ENCODE assay signal across 8 cellular contexts in the genomic region with DNA sequence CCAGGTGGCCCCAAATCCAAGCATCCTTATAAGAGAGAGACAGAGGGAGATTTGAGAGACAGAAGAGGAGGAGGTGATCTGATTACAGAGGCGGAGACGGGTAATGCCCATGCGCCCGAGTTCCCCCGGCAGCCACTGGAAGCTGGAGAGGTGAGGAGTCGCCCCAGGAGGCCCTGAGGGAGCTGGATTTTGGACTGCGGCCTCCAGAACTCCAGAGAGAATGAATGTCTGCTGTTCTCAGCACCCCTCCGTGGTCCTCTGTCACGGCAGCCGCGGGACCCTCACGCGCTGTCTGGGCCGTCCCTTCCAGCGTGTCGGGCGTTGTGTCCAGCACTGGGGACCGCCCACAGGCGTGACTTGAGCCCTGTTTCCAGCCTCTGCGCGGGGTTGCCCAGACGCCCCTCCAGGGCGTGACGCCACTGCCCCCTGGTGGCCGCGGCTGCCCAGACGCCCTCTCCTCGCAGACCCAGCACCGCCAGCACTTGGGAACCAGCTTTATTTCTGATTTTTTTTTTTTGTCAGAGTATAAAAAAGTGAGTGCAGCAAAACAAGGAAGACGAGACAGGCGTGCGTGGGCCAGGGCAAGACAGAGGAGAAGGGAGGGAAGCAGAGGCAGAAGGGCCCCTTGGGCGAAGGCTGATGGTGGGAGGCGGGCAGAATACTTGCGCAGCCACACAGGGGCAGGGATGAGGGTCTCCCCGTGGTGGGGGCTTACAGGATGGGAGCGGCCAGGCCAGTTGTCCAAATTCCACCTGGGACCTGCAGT. TPM values are rescaled to one million over a fixed set of nuclear protein-coding genes. Genes with fewer than 3 reads are reported as not detected.
DNase-seq lines count a peak whose midpoint lies in the region; ATAC-seq and TF ChIP-seq lines count a peak whose summit lies in the region.

No MANE protein-coding gene starts in this region.

- H3K27ac ChIP-seq in CD4-positive, CD25-positive, alpha-beta regulatory T cell (ENCODE audit: insufficient read depth, low read length, poor library complexity, severe bottlenecking): peak overlapping the region; percentile 17
- peak overlapping the region; percentile 31; the same call in 1 of the 2 replicates for H3K27ac ChIP-seq in HCT116 (ENCODE audit: low read depth, low read length)
- H3K27ac ChIP-seq in coronary artery: peak overlapping the region in 1 of 2 donors; percentile 50

- no peak overlapping the region for H3K4me3 ChIP-seq in CD4-positive, CD25-positive, alpha-beta regulatory T cell (ENCODE audit: low read depth, low read length)
- peak overlapping the region; percentile 43 to 55 for H3K4me3 ChIP-seq in HCT116 (replicated peaks in 1 of 2; ENCODE audit: low read depth in 1 of 2, low read length in 2 of 2)
- H3K4me3 ChIP-seq in coronary artery: peak overlapping the region; percentile 65

- H3K4me2 ChIP-seq in HCT116 (ENCODE audit: low read length): peak overlapping the region; percentile 94

- POLR2A ChIA-PET in HCT116 (lab: Charles Lee): interaction anchor here (0.6 to 1.1 kb wide), 5 partner anchors 35 to 435 kb away, joined by 3 to 4 read pairs (median 3); a partner anchor contains a TSS

- no TSS peak for BruUV-seq in HCT116 (replicated peaks; lab: Mats Ljungman, UMichigan)

- CTCF ChIA-PET in HCT116 (lab: Charles Lee): interaction anchor here (0.6 to 2.1 kb wide), 13 partner anchors 16 to 751 kb away, joined by 3 to 30 read pairs (median 5); a partner anchor contains a TSS

- intact Hi-C loops in HCT116 (cut with micrococcal nuclease) (loop anchor here (1.0 to 10.0 kb wide), 5 partner anchors 65 to 435 kb away; a partner anchor contains a TSS), left colon (cut with DNase I, micrococcal nuclease) (loop anchor here (5.0 to 10.0 kb wide), 3 partner anchors 69 to 439 kb away; a partner anchor contains a TSS)
- intact Hi-C loops in activated CD4-positive, alpha-beta T cell treated with anti-CD3 and anti-CD28 coated beads, Interleukin-2, amount 10 ng/mL, durations not matched to agents 24 days and 14 days (cut with micrococcal nuclease): loop anchor here (10.0 kb wide), 1 partner anchor 239 kb away; a partner anchor contains a TSS

- no peaks in the 10 kb centered on the region for H3K9me2 ChIP-seq in HCT116 (ENCODE audit: insufficient read depth)

- peaks cover 11% of the 10 kb centered on the region for H3K36me3 Mint-ChIP-seq in CD4-positive, CD25-positive, alpha-beta regulatory T cell
- peaks cover 32% of the 10 kb centered on the region for H3K36me3 Mint-ChIP-seq in activated CD4-positive, alpha-beta T cell treated with anti-CD3 and anti-CD28 coated beads, Interleukin-2, amount 10 ng/mL, durations not matched to agents 24 days and 14 days (ENCODE audit: low read depth)

- peaks cover 0 to 50% (median 27%) of the 10 kb centered on the region in 4 donors for H3K4me1 Mint-ChIP-seq in CD4-positive, CD25-positive, alpha-beta regulatory T cell
- peaks cover 44% of the 10 kb centered on the region for H3K4me1 Mint-ChIP-seq in activated CD4-positive, alpha-beta T cell treated with anti-CD3 and anti-CD28 coated beads, Interleukin-2, amount 10 ng/mL, durations not matched to agents 24 days and 14 days

- H3K27ac Mint-ChIP-seq in CD4-positive, CD25-positive, alpha-beta regulatory T cell: peak overlapping the region in 2 of 3 donors; percentile 51 to 93
- peak overlapping the region; percentile 4 for H3K27ac Mint-ChIP-seq in activated CD4-positive, alpha-beta T cell treated with anti-CD3 and anti-CD28 coated beads, Interleukin-2, amount 10 ng/mL, durations not matched to agents 24 days and 14 days

- peak overlapping the region in 3 of 4 donors; percentile 15 to 83 (median 79) for H3K4me3 Mint-ChIP-seq in CD4-positive, CD25-positive, alpha-beta regulatory T cell
- H3K4me3 Mint-ChIP-seq in activated CD4-positive, alpha-beta T cell treated with anti-CD3 and anti-CD28 coated beads, Interleukin-2, amount 10 ng/mL, durations not matched to agents 24 days and 14 days: no peak overlapping the region

- H3K27me3 ChIP-seq in CD4-positive, CD25-positive, alpha-beta regulatory T cell (ENCODE audit: control insufficient read depth, insufficient read depth, low read length): no peaks in the 10 kb centered on the region
- H3K27me3 ChIP-seq in HCT116 (ENCODE audit: insufficient read depth, low read length): no peaks in the 10 kb centered on the region

- no peaks in the 10 kb centered on the region for H4K20me1 ChIP-seq in HCT116 (ENCODE audit: insufficient read depth)

- no peak for TF ChIP-seq RAD21 in HCT116 (IDR thresholded peaks at IDR 0.05; ENCODE audit: low read depth)

- H3K9ac ChIP-seq in HCT116 (ENCODE audit: low read length): peak overlapping the region; percentile 62

- no peak for TF ChIP-seq POLR2A in HCT116 (IDR thresholded peaks at IDR 0.05; ENCODE audit: borderline replicate concordance, extremely low read depth, insufficient read depth, insufficient read length)

- peak; percentile 67 to 76 (median 71) for DNase-seq in CD4-positive, CD25-positive, alpha-beta regulatory T cell
- peak; percentile 62 for DNase-seq in HCT116 (ENCODE audit: low read depth, low spot score)
- peak; percentile 83 for DNase-seq in NCI-H460 (ENCODE audit: extremely low read depth, low read depth)
- DNase-seq in activated CD4-positive, alpha-beta T cell treated with anti-CD3 and anti-CD28 coated beads, Interleukin-2, amount 10 ng/mL, durations not matched to agents 24 days and 14 days: peak; percentile 94
- DNase-seq in coronary artery (ENCODE audit: low spot score): peak; percentile 90
- DNase-seq in left colon: peak; percentile 79 to 90
- peak; percentile 70 for DNase-seq in stimulated activated CD4-positive, alpha-beta T cell treated with anti-CD3 and anti-CD28 coated beads, Interleukin-1b, Interleukin-23, amount 100 ng/mL, for 48 hours

- no peaks in the 10 kb centered on the region for H3K9me3 Mint-ChIP-seq in CD4-positive, CD25-positive, alpha-beta regulatory T cell
- H3K9me3 Mint-ChIP-seq in activated CD4-positive, alpha-beta T cell treated with anti-CD3 and anti-CD28 coated beads, Interleukin-2, amount 10 ng/mL, durations not matched to agents 24 days and 14 days: no peaks in the 10 kb centered on the region

- H3K4me1 ChIP-seq in CD4-positive, CD25-positive, alpha-beta regulatory T cell (ENCODE audit: control insufficient read depth, insufficient read depth, low read length, poor library complexity, severe bottlenecking): peaks cover 37% of the 10 kb centered on the region
- peaks cover 20 to 48% of the 10 kb centered on the region in 2 experiments for H3K4me1 ChIP-seq in HCT116 (ENCODE audit: control insufficient read depth in 1 of 2, insufficient read depth in 2 of 2, low read length in 2 of 2)

- peak; percentile 42 to 46 for ATAC-seq in CD4-positive, CD25-positive, alpha-beta regulatory T cell (ENCODE audit: low read depth in 2 of 2)
- ATAC-seq in HCT116 (peak; percentile 85), left colon (peak; percentile 81), GM19324 (IDR thresholded peaks at IDR 0.05; ENCODE audit: low FRiP score, unreplicated experiment) (no peak)

- no peaks in the 10 kb centered on the region for H3K27me3 Mint-ChIP-seq in CD4-positive, CD25-positive, alpha-beta regulatory T cell
- H3K27me3 Mint-ChIP-seq in activated CD4-positive, alpha-beta T cell treated with anti-CD3 and anti-CD28 coated beads, Interleukin-2, amount 10 ng/mL, durations not matched to agents 24 days and 14 days: no peaks in the 10 kb centered on the region

- H2AFZ ChIP-seq in HCT116 (ENCODE audit: low read depth, low read length, poor library complexity, severe bottlenecking): no peak overlapping the region

- no peaks in the 10 kb centered on the region for H3K9me3 ChIP-seq in CD4-positive, CD25-positive, alpha-beta regulatory T cell (ENCODE audit: control insufficient read depth in 2 of 2, low read length in 2 of 2)
- H3K9me3 ChIP-seq in HCT116 (ENCODE audit: control insufficient read depth in 1 of 2, insufficient read depth in 1 of 2, low read depth in 1 of 2, low read length in 2 of 2): no peaks in the 10 kb centered on the region

- TF ChIP-seq CTCF in HCT116 (IDR thresholded peaks at IDR 0.05 in 2 of 3, conservative IDR thresholded peaks at IDR 0.05 in 1 of 3; ENCODE audit: borderline replicate concordance in 1 of 3, insufficient read depth in 1 of 3, low read depth in 2 of 3, low read length in 2 of 3) (peak in 2 of 3 experiments; percentile 95 to 97; a peak in 4 of 6 replicates), coronary artery (IDR thresholded peaks at IDR 0.05) (peak; percentile 98)

- H3K36me3 ChIP-seq in CD4-positive, CD25-positive, alpha-beta regulatory T cell (ENCODE audit: control insufficient read depth, insufficient read depth, low read length): peaks cover 12% of the 10 kb centered on the region
- H3K36me3 ChIP-seq in HCT116 (ENCODE audit: control insufficient read depth in 1 of 2, insufficient read depth in 2 of 2, low read length in 2 of 2): no peaks in the 10 kb centered on the region

- RAD21 ChIA-PET in HCT116 (lab: Charles Lee; ENCODE audit: low non-redundant PET in 1 of 2, low total read pairs in 2 of 2, uncharacterized antibody in 2 of 2, unreplicated experiment in 2 of 2): interaction anchor here (0.6 to 1.2 kb wide), 5 partner anchors 18 to 478 kb away, joined by 3 to 4 read pairs (median 3); a partner anchor contains a TSS

- no peaks in the 10 kb centered on the region for H3K79me2 ChIP-seq in HCT116 (ENCODE audit: insufficient read depth, low read length)

RNA-seq across cellular contexts. Expression of a gene that starts 4.1 kb away (rescaled TPM):
- 21.2 TPM for total RNA-seq in CD4-positive, CD25-positive, alpha-beta regulatory T cell
- polyA plus RNA-seq in CD4-positive, CD25-positive, alpha-beta regulatory T cell: under 1 TPM; 0.41 to 0.47 (median 0.45) TPM
- total RNA-seq in HCT116 (2021; ENCODE audit: unreplicated experiment) (10.3 TPM), left colon (1 to 10 TPM; 1.3 to 2.9 TPM)
- polyA plus RNA-seq in HCT116 (2012): 5.6 and 6.2 TPM in 2 replicates
- total RNA-seq in NCI-H460 (2014; rRNA removed; shearing (Covaris generic)): 6.6 and 6.9 TPM in 2 replicates
- 34.6 and 46.0 TPM in 2 replicates for polyA plus RNA-seq in NCI-H460 (2014; cell fraction: nucleus; rRNA removed)
- total RNA-seq in activated CD4-positive, alpha-beta T cell treated with anti-CD3 and anti-CD28 coated beads, Interleukin-2, amount 10 ng/mL, durations not matched to agents 24 days and 14 days: 26.0 and 26.9 TPM in 2 replicates

RNA-seq across cellular contexts. Expression of a gene that starts 5.6 kb away (rescaled TPM):
- total RNA-seq in CD4-positive, CD25-positive, alpha-beta regulatory T cell: 14.3 TPM
- 1 to 10 TPM; 5.9 to 8.3 (median 7.2) TPM for polyA plus RNA-seq in CD4-positive, CD25-positive, alpha-beta regulatory T cell
- total RNA-seq in HCT116 (2021; ENCODE audit: unreplicated experiment) (4.2 TPM), left colon (1 to 10 TPM; 5.8 to 9.5 TPM)
- polyA plus RNA-seq in HCT116 (2012): 3.1 and 3.9 TPM in 2 replicates
- total RNA-seq in NCI-H460 (2014; rRNA removed; shearing (Covaris generic)): 2.6 and 3.6 TPM in 2 replicates
- polyA plus RNA-seq in NCI-H460 (2014; cell fraction: nucleus; rRNA removed): 26.0 and 30.0 TPM in 2 replicates
- 34.4 and 37.5 TPM in 2 replicates for total RNA-seq in activated CD4-positive, alpha-beta T cell treated with anti-CD3 and anti-CD28 coated beads, Interleukin-2, amount 10 ng/mL, durations not matched to agents 24 days and 14 days

RNA-seq across cellular contexts. Expression of a gene that starts 7.1 kb away (rescaled TPM):
- 61.8 TPM for total RNA-seq in CD4-positive, CD25-positive, alpha-beta regulatory T cell
- polyA plus RNA-seq in CD4-positive, CD25-positive, alpha-beta regulatory T cell: 10 to 100 TPM; 76.8 to 85.3 (median 80.1) TPM
- 74.9 TPM for total RNA-seq in HCT116 (2021; ENCODE audit: unreplicated experiment)
- polyA plus RNA-seq in HCT116 (2012): 70.4 and 75.7 TPM in 2 replicates
- total RNA-seq in NCI-H460 (2014; rRNA removed; shearing (Covaris generic)): 45.1 and 47.9 TPM in 2 replicates
- 67.3 and 71.2 TPM in 2 replicates for polyA plus RNA-seq in NCI-H460 (2014; cell fraction: nucleus; rRNA removed)
- total RNA-seq in activated CD4-positive, alpha-beta T cell treated with anti-CD3 and anti-CD28 coated beads, Interleukin-2, amount 10 ng/mL, durations not matched to agents 24 days and 14 days: 79.5 and 81.3 TPM in 2 replicates
- total RNA-seq in left colon: 10 to 100 TPM; 51.7 to 51.8 TPM

RNA-seq across cellular contexts. Expression of a gene that starts 17.6 kb away (rescaled TPM):
- total RNA-seq in CD4-positive, CD25-positive, alpha-beta regulatory T cell: 43.0 TPM
- polyA plus RNA-seq in CD4-positive, CD25-positive, alpha-beta regulatory T cell: 10 to 100 TPM; 25.1 to 35.7 (median 31.6) TPM
- total RNA-seq in HCT116 (2021; ENCODE audit: unreplicated experiment) (54.2 TPM), left colon (10 to 100 TPM; 41.7 to 44.8 TPM)
- polyA plus RNA-seq in HCT116 (2012): 67.3 and 79.7 TPM in 2 replicates
- 17.9 and 18.5 TPM in 2 replicates for total RNA-seq in NCI-H460 (2014; rRNA removed; shearing (Covaris generic))
- 38.6 and 43.9 TPM in 2 replicates for polyA plus RNA-seq in NCI-H460 (2014; cell fraction: nucleus; rRNA removed)
- total RNA-seq in activated CD4-positive, alpha-beta T cell treated with anti-CD3 and anti-CD28 coated beads, Interleukin-2, amount 10 ng/mL, durations not matched to agents 24 days and 14 days: 48.1 and 49.5 TPM in 2 replicates
